In genomic region chr20:51387125-51387865, GRCh38 we compare ENCODE assay signal across 15 cellular contexts.
DNase-seq lines count a peak whose midpoint lies in the region; ATAC-seq, FAIRE-seq and TF ChIP-seq lines count a peak whose summit lies in the region.
"Had no signal": no experiment of that assay in that cellular context is flagged by ENCODE, and none has a peak within 500 bp of the region (broad histone marks: within the 10 kb centered on the region; RNA-seq: fewer than 3 reads in every experiment).

No MANE protein-coding gene starts in this region.

- ATAC-seq in CD4-positive, alpha-beta T cell (ENCODE audit: poor library complexity): no peak
- ATAC-seq in PC-3 (no peak), GM21526 (IDR thresholded peaks at IDR 0.05; ENCODE audit: low FRiP score, unreplicated experiment) (no peak), GM18498 (IDR thresholded peaks at IDR 0.05; ENCODE audit: unreplicated experiment) (no peak)
- ATAC-seq: right cardiac atrium had no signal

- H3K4me3 ChIP-seq in PC-3 (ENCODE audit: low read length) (no peak overlapping the region), mammary epithelial cell (replicated peaks in 1 of 3; ENCODE audit: insufficient read depth in 1 of 3, low read depth in 2 of 3, low read length in 3 of 3) (no peak overlapping the region)
- H3K4me3 ChIP-seq: testis had no signal

- CTCF ChIA-PET in CD4-positive, alpha-beta T cell (lab: Charles Lee): interaction anchor here (1.6 kb wide), 1 partner anchor 155 kb away, joined by 5 read pairs; the partner anchor contains the start of gene NFATC2
- CTCF ChIA-PET in PC-3 (lab: Charles Lee) (no interaction called here), mammary epithelial cell (lab: Charles Lee; ENCODE audit: low non-redundant PET) (no interaction called here)

- H3K36me3 ChIP-seq in PC-3 (ENCODE audit: low read depth, low read length): no peaks in the 10 kb centered on the region
- H3K36me3 ChIP-seq in mammary epithelial cell (ENCODE audit: insufficient read depth, low read length): no peaks in the 10 kb centered on the region

- H3K79me2 ChIP-seq in PC-3 (ENCODE audit: low read length) (no peaks in the 10 kb centered on the region), mammary epithelial cell (ENCODE audit: insufficient read depth, low read length) (no peaks in the 10 kb centered on the region)

- no TSS peak for BruUV-seq in PC-3 (replicated peaks; lab: Mats Ljungman, UMichigan)
- BruUV-seq in mammary epithelial cell (replicated peaks; lab: Mats Ljungman, UMichigan): no TSS peak

- no peaks in the 10 kb centered on the region for H3K9me2 ChIP-seq in PC-3 (replicated peaks; ENCODE audit: low read length)

- H3K27ac Mint-ChIP-seq in CD4-positive, alpha-beta T cell: peak overlapping the region; percentile 34

- H3K27ac ChIP-seq in CD4-positive, alpha-beta T cell (ENCODE audit: low read depth, low read length): no peak overlapping the region
- H3K27ac ChIP-seq in PC-3 (ENCODE audit: low read length) (peak overlapping the region; percentile 76), mammary epithelial cell (ENCODE audit: insufficient read depth, low read depth, low read length) (no peak overlapping the region)
- H3K27ac ChIP-seq: testis had no signal

- H4K20me1 ChIP-seq in PC-3 (ENCODE audit: low read length) (no peaks in the 10 kb centered on the region), mammary epithelial cell (ENCODE audit: insufficient read depth, low read length) (no peaks in the 10 kb centered on the region)

- H3K4me1 Mint-ChIP-seq in CD4-positive, alpha-beta T cell (ENCODE audit: low read depth): peaks cover 18% of the 10 kb centered on the region

- dilution Hi-C loops in mammary epithelial cell (cut with HindIII; ENCODE audit: low sequenced_read_pairs): no loop called here

- no peak for DNase-seq in CD4-positive, alpha-beta T cell
- DNase-seq in GM19239 (ENCODE audit: insufficient read length, low spot score) (no peak), PC-3 (no peak), left kidney (ENCODE audit: low read depth, low spot score) (peak; percentile 12), mammary epithelial cell (no peak), NAMALWA (ENCODE audit: low spot score) (no peak)
- DNase-seq: activated CD4-positive, alpha-beta T cell treated with anti-CD3 and anti-CD28 coated beads for 1 hour; activated T-cell treated with anti-CD3 and anti-CD28 coated beads, Interleukin-2, amount 50 U/mL, for 4 hours; caudate nucleus; mesenchymal stem cell; right cardiac atrium; SHP77 treated with DMSO at 0.1 percent for 48 hours; testis had no signal

- H3K4me2 ChIP-seq in PC-3 (ENCODE audit: low read length) (peak overlapping the region; percentile 48; the same call in 1 of the 2 replicates), mammary epithelial cell (ENCODE audit: insufficient read depth, low read depth, low read length) (no peak overlapping the region)

- 78% methylated on average over 7 of the region's 9 CpGs for WGBS in mammary epithelial cell (ENCODE audit: low coverage, missing lambda C conversion rate)

- peaks cover 57% of the 10 kb centered on the region for H3K36me3 Mint-ChIP-seq in CD4-positive, alpha-beta T cell (ENCODE audit: low read depth)

- no peaks in the 10 kb centered on the region for H3K27me3 ChIP-seq in CD4-positive, alpha-beta T cell (ENCODE audit: control insufficient read depth, insufficient read depth, low read length)
- H3K27me3 ChIP-seq in PC-3 (ENCODE audit: low read length): no peaks in the 10 kb centered on the region
- no peaks in the 10 kb centered on the region for H3K27me3 ChIP-seq in mammary epithelial cell (ENCODE audit: insufficient read depth, low read length)
- H3K27me3 ChIP-seq: testis had no signal

- intact Hi-C loops in CD4-positive, alpha-beta T cell (cut with DNase I, micrococcal nuclease): loop anchor here (5.0 kb wide), 2 partner anchors 35 to 155 kb away; partner anchors contain the start of gene NFATC2 (in 1 of the 2)
- intact Hi-C loops in PC-3 (cut with micrococcal nuclease) (loop anchor here (5.0 to 10.0 kb wide), 3 partner anchors 100 to 402 kb away; partner anchors contain the start of gene NFATC2), mammary epithelial cell (cut with micrococcal nuclease) (loop anchor here (5.0 kb wide), 3 partner anchors 70 to 695 kb away; no protein-coding TSS in a partner anchor)

- in situ Hi-C loops in mammary epithelial cell (cut with MboI; ENCODE audit: low sequenced_read_pairs in 2 of 2): no loop called here

- no peak overlapping the region for H3K4me3 Mint-ChIP-seq in CD4-positive, alpha-beta T cell
- H3K4me3 Mint-ChIP-seq: activated T-cell treated with anti-CD3 and anti-CD28 coated beads, Interleukin-2, amount 50 U/mL, for 4 hours had no signal

- H2AFZ ChIP-seq in PC-3 (ENCODE audit: low read length) (no peak overlapping the region), mammary epithelial cell (ENCODE audit: low read depth, low read length) (no peak overlapping the region)

- H3K27me3 Mint-ChIP-seq in CD4-positive, alpha-beta T cell: no peaks in the 10 kb centered on the region

- POLR2A ChIA-PET in CD4-positive, alpha-beta T cell (lab: Charles Lee): interaction anchor here (1.2 to 1.7 kb wide), 2 partner anchors 17 to 127 kb away, joined by 4 to 6 read pairs; no protein-coding TSS in a partner anchor
- POLR2A ChIA-PET in PC-3 (lab: Charles Lee; ENCODE audit: unreplicated experiment): no interaction called here

- FAIRE-seq in GM19239 (lab: Jason Lieb, UNC): peak; percentile 53

- H3K9ac ChIP-seq in PC-3 (ENCODE audit: low read length) (no peak overlapping the region), mammary epithelial cell (ENCODE audit: insufficient read depth, low read length) (no peak overlapping the region)

- peaks cover 9% of the 10 kb centered on the region for H3F3A ChIP-seq in PC-3 (ENCODE audit: low read length, unreplicated experiment)

- peaks cover 61% of the 10 kb centered on the region for H3K4me1 ChIP-seq in PC-3 (ENCODE audit: insufficient read depth, low read length)
- no peaks in the 10 kb centered on the region for H3K4me1 ChIP-seq in mammary epithelial cell (ENCODE audit: insufficient read depth, low read length)
- H3K4me1 ChIP-seq: testis had no signal

- no peaks in the 10 kb centered on the region for H3K9me3 ChIP-seq in CD4-positive, alpha-beta T cell (ENCODE audit: control insufficient read depth, low read length)
- H3K9me3 ChIP-seq in PC-3 (ENCODE audit: low read length): no peaks in the 10 kb centered on the region
- no peaks in the 10 kb centered on the region for H3K9me3 ChIP-seq in mammary epithelial cell (replicated peaks; ENCODE audit: insufficient read depth, low read length)
- H3K9me3 ChIP-seq: testis had no signal

- no peak for TF ChIP-seq CTCF in CD4-positive, alpha-beta T cell (IDR thresholded peaks at IDR 0.05)
- no peak for TF ChIP-seq CTCF in PC-3 (conservative IDR thresholded peaks at IDR 0.05; ENCODE audit: low read depth, low read length)
- TF ChIP-seq CTCF in mammary epithelial cell (conservative IDR thresholded peaks at IDR 0.05 in 1 of 2, IDR thresholded peaks at IDR 0.05 in 1 of 2; ENCODE audit: extremely low read depth in 1 of 2, insufficient read depth in 1 of 2, low read depth in 1 of 2, low read length in 2 of 2): no peak

- H3K9me3 Mint-ChIP-seq in CD4-positive, alpha-beta T cell: no peaks in the 10 kb centered on the region
- H3K9me3 Mint-ChIP-seq: activated T-cell treated with anti-CD3 and anti-CD28 coated beads, Interleukin-2, amount 50 U/mL, for 4 hours had no signal
